Comparison of ENCODE assay signal across 16 cellular contexts in genomic region chr15:39488498-39488897, GRCh38.
A peak's percentile ranks its signal among the peaks of the same experiment; 100 is the strongest.
DNase-seq lines count a peak whose midpoint lies in the region; TF ChIP-seq lines count a peak whose summit lies in the region.
"Had no signal": no experiment of that assay in that cellular context is flagged by ENCODE, and none has a peak within 500 bp of the region (broad histone marks: within the 10 kb centered on the region; RNA-seq: fewer than 3 reads in every experiment).

No MANE protein-coding gene starts in this region.

- H3K27me3 ChIP-seq in ectodermal cell (ENCODE audit: control insufficient read depth, insufficient read depth, low read length, poor library complexity, severe bottlenecking) (no peaks in the 10 kb centered on the region), left ventricle myocardium inferior (ENCODE audit: low read depth) (no peaks in the 10 kb centered on the region), muscle layer of colon (ENCODE audit: control insufficient read depth in 1 of 2, insufficient read depth in 2 of 2, low read length in 2 of 2) (no peaks in the 10 kb centered on the region), transverse colon (no peaks in the 10 kb centered on the region)
- H3K27me3 ChIP-seq: neutrophil had no signal

- no peak for TF ChIP-seq POLR2A in transverse colon (IDR thresholded peaks at IDR 0.05)

- intact Hi-C loops in left ventricle myocardium inferior (cut with micrococcal nuclease) (no loop called here), transverse colon (cut with DNase I; ENCODE audit: low total_unique reads) (no loop called here)

- no peak overlapping the region for H3K9ac ChIP-seq in muscle layer of colon (ENCODE audit: low read length)

- 80 to 83% methylated on average over 1 of the region's 1 CpG for WGBS in ectodermal cell, 2 experiments
- WGBS in transverse colon (ENCODE audit: low coverage in 1 of 2), 2 donors, result 37% methylated on average over 1 of the region's 1 CpG; no CpG with 5 or more reads in 1 of the 2 donors

- H3K4me3 ChIP-seq in ectodermal cell (ENCODE audit: insufficient read depth, low read depth, low read length) (no peak overlapping the region), left ventricle myocardium inferior (no peak overlapping the region), muscle layer of colon (ENCODE audit: low read depth in 1 of 2, low read length in 2 of 2) (no peak overlapping the region), transverse colon (no peak overlapping the region)

- peak; percentile 29 for DNase-seq in left ventricle myocardium inferior
- peak; percentile 33 for DNase-seq in transverse colon
- DNase-seq in NCI-H446 (lab: John Stamatoyannopoulos, UW), result no peak
- DNase-seq in NK-92 (lab: John Stamatoyannopoulos, UW; ENCODE audit: unreplicated experiment), result no peak
- no peak for DNase-seq in C1 segment of cervical spinal cord (lab: John Stamatoyannopoulos, UW)
- no peak for DNase-seq in NCI-H82 treated with DMSO at 0.1 percent for 48 hours (lab: John Stamatoyannopoulos, UW; ENCODE audit: unreplicated experiment)
- DNase-seq: activated CD4-positive, alpha-beta T cell treated with anti-CD3 and anti-CD28 coated beads, Interleukin-2, amount 50 U/mL, for 1 hour; activated naive CD4-positive, alpha-beta T cell; anterior cingulate cortex; NCI-H1436 treated with DMSO at 0.1 percent for 48 hours; NCI-H345; T-cell had no signal

- H3K27ac ChIP-seq in ectodermal cell (ENCODE audit: insufficient read depth, low read depth, low read length, poor library complexity, severe bottlenecking) (peak overlapping the region; percentile 11), left ventricle myocardium inferior (replicated peaks) (peak overlapping the region; percentile 86), muscle layer of colon (ENCODE audit: low read depth, low read length) (peak overlapping the region; percentile 92), transverse colon (peak overlapping the region; percentile 71 to 86 (median 76))
- H3K27ac ChIP-seq: neutrophil, RWPE1 had no signal

- H3K9me3 ChIP-seq in ectodermal cell (ENCODE audit: control insufficient read depth, low read length) (no peaks in the 10 kb centered on the region), left ventricle myocardium inferior (replicated peaks) (no peaks in the 10 kb centered on the region), muscle layer of colon (ENCODE audit: low read length) (no peaks in the 10 kb centered on the region), transverse colon (no peaks in the 10 kb centered on the region)
- H3K9me3 ChIP-seq: neutrophil had no signal

- TF ChIP-seq CTCF in left ventricle myocardium inferior (IDR thresholded peaks at IDR 0.05; ENCODE audit: borderline replicate concordance) (no peak), transverse colon (IDR thresholded peaks at IDR 0.05) (no peak)

- H3K4me1 ChIP-seq in ectodermal cell (ENCODE audit: control insufficient read depth, insufficient read depth, low read length) (no peaks in the 10 kb centered on the region), left ventricle myocardium inferior (peaks cover 70% of the 10 kb centered on the region), muscle layer of colon (ENCODE audit: insufficient read depth, low read length) (peaks cover 68% of the 10 kb centered on the region), transverse colon (peaks cover 0 to 18% (median 9%) of the 10 kb centered on the region in 4 donors)

- H3K36me3 ChIP-seq in ectodermal cell (ENCODE audit: control insufficient read depth, insufficient read depth, low read length), result no peaks in the 10 kb centered on the region
- no peaks in the 10 kb centered on the region for H3K36me3 ChIP-seq in left ventricle myocardium inferior
- H3K36me3 ChIP-seq in muscle layer of colon (ENCODE audit: insufficient read depth, low read length), result no peaks in the 10 kb centered on the region
- H3K36me3 ChIP-seq in transverse colon, result no peaks in the 10 kb centered on the region
- H3K36me3 ChIP-seq: neutrophil had no signal

- no peak for TF ChIP-seq EP300 in transverse colon (IDR thresholded peaks at IDR 0.05; ENCODE audit: low read depth)

- in situ Hi-C loops in transverse colon (cut with MboI; ENCODE audit: low pct_ligation_motif_present in 1 of 4, low pct_unique_long_range_greater_than_20kb in 1 of 4, low sequenced_read_pairs in 3 of 4), result no loop called here

Comparison
In these comparisons a context has a peak if more than half of its experiments do, and no peak if none do; other contexts are left out.
1. H3K27ac ChIP-seq: peak in every context shown above with its lines; median percentile 92 in muscle layer of colon; 86 in left ventricle myocardium inferior; 76 in transverse colon; 11 in ectodermal cell.
2. DNase-seq: peak in left ventricle myocardium inferior (single experiment) and transverse colon (single experiment); none in NCI-H446 (0 of 2), NK-92 (single experiment), C1 segment of cervical spinal cord (0 of 14) and NCI-H82 treated with DMSO at 0.1 percent for 48 hours (single experiment).